In the genomic region with DNA sequence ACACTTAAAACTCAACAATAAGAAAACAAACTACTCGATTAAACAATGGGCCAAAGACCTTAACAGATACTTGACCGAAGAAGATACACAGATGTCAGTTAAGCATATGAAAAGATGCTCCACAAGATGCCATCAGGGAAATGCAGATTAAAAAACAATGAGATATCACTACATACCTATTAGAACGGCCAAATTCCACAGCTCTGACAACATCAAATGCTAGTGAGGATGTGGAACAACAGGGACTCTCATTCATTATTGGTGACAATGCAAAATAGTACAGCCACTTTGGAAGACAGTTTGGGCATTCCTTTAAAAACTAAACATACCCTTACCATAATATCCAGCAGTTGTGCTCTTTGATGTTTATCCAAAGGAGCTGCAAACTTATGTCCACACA, we compare ENCODE assay signal across 29 cellular contexts.
"Had no signal": no experiment of that assay in that cellular context is flagged by ENCODE, and none has a peak within 500 bp of the region (broad histone marks: within the 10 kb centered on the region; RNA-seq: fewer than 3 reads in every experiment).

No MANE protein-coding gene starts in this region.

- H3K4me3 ChIP-seq: coronary artery, dorsolateral prefrontal cortex, esophagus muscularis mucosa, gastrocnemius medialis, heart left ventricle had no signal

- H3K36me3 Mint-ChIP-seq: activated CD4-positive, alpha-beta memory T cell treated with anti-CD3 and anti-CD28 coated beads for 36 hours; activated CD8-positive, alpha-beta memory T cell treated with anti-CD3 and anti-CD28 coated beads, Interleukin-2, amount 10 ng/mL, durations not matched to agents 7 days and 5 days; activated naive CD4-positive, alpha-beta T cell treated with anti-CD3 and anti-CD28 coated beads, Interleukin-2, amount 10 ng/mL, durations not matched to agents 7 days and 5 days; activated naive CD4-positive, alpha-beta T cell treated with anti-CD3 and anti-CD28 coated beads, Interleukin-2, amount 50 U/mL, for 72 hours; activated naive CD8-positive, alpha-beta T cell treated with anti-CD3 and anti-CD28 coated beads, Interleukin-2, amount 10 ng/mL, durations not matched to agents 7 days and 5 days had no signal

- DNase-seq: activated CD4-positive, alpha-beta memory T cell treated with anti-CD3 and anti-CD28 coated beads for 36 hours; activated CD4-positive, alpha-beta T cell treated with anti-CD3 and anti-CD28 coated beads for 36 hours; activated CD4-positive, alpha-beta T cell treated with anti-CD3 and anti-CD28 coated beads, Interleukin-2, amount 10 ng/mL, durations not matched to agents 24 days and 14 days; activated CD4-positive, CD25-positive, alpha-beta regulatory T cell; activated CD4-positive, CD25-positive, alpha-beta regulatory T cell treated with anti-CD3 and anti-CD28 coated beads, Interleukin-2, amount 50 U/mL, for 72 hours; activated CD8-positive, alpha-beta memory T cell treated with anti-CD3 and anti-CD28 coated beads, Interleukin-2, amount 10 ng/mL, durations not matched to agents 7 days and 5 days; activated CD8-positive, alpha-beta memory T cell treated with anti-CD3 and anti-CD28 coated beads, Interleukin-2, amount 50 U/mL, for 4 hours; activated CD8-positive, alpha-beta T cell treated with anti-CD3 and anti-CD28 coated beads, Interleukin-2, amount 10 ng/mL, durations not matched to agents 7 days and 5 days; activated gamma-delta T cell; activated naive CD4-positive, alpha-beta T cell; activated naive CD4-positive, alpha-beta T cell treated with anti-CD3 and anti-CD28 coated beads, Interleukin-2, amount 10 ng/mL, durations not matched to agents 7 days and 5 days; activated naive CD8-positive, alpha-beta T cell treated with anti-CD3 and anti-CD28 coated beads, Interleukin-2, amount 10 ng/mL, durations not matched to agents 7 days and 5 days; activated T-cell treated with anti-CD3 and anti-CD28 coated beads, Interleukin-2, amount 50 U/mL, for 1 hour; activated T-cell treated with anti-CD3 and anti-CD28 coated beads, Interleukin-2, amount 50 U/mL, for 72 hours; anterior cingulate cortex; brain microvascular endothelial cell; dorsolateral prefrontal cortex; effector memory CD4-positive, alpha-beta T cell; erythroblast; foreskin keratinocyte; gastrocnemius medialis; glutamatergic neuron; heart left ventricle; T-helper 2 cell had no signal

- H3K27ac Mint-ChIP-seq: activated CD4-positive, alpha-beta memory T cell treated with anti-CD3 and anti-CD28 coated beads for 36 hours; activated CD4-positive, alpha-beta T cell treated with anti-CD3 and anti-CD28 coated beads for 36 hours; activated CD4-positive, alpha-beta T cell treated with anti-CD3 and anti-CD28 coated beads, Interleukin-2, amount 10 ng/mL, durations not matched to agents 24 days and 14 days; activated CD8-positive, alpha-beta memory T cell treated with anti-CD3 and anti-CD28 coated beads, Interleukin-2, amount 10 ng/mL, durations not matched to agents 7 days and 5 days; activated CD8-positive, alpha-beta T cell treated with anti-CD3 and anti-CD28 coated beads, Interleukin-2, amount 10 ng/mL, durations not matched to agents 7 days and 5 days; activated naive CD4-positive, alpha-beta T cell treated with anti-CD3 and anti-CD28 coated beads, Interleukin-2, amount 10 ng/mL, durations not matched to agents 7 days and 5 days; activated naive CD4-positive, alpha-beta T cell treated with anti-CD3 and anti-CD28 coated beads, Interleukin-2, amount 50 U/mL, for 72 hours; activated naive CD8-positive, alpha-beta T cell treated with anti-CD3 and anti-CD28 coated beads, Interleukin-2, amount 10 ng/mL, durations not matched to agents 7 days and 5 days; activated T-cell treated with anti-CD3 and anti-CD28 coated beads, Interleukin-2, amount 50 U/mL, for 72 hours; dendritic cell treated with granulocyte-macrophage colony-stimulating factor and Interleukin-4, amounts not matched to agents 40 ng/mL and 50 ng/mL, for 4 days had no signal

- ATAC-seq: activated CD4-positive, alpha-beta T cell treated with anti-CD3 and anti-CD28 coated beads for 36 hours; activated CD8-positive, alpha-beta memory T cell treated with anti-CD3 and anti-CD28 coated beads, Interleukin-2, amount 10 ng/mL, durations not matched to agents 7 days and 5 days; activated CD8-positive, alpha-beta T cell treated with anti-CD3 and anti-CD28 coated beads, Interleukin-2, amount 10 ng/mL, durations not matched to agents 7 days and 5 days; activated naive CD4-positive, alpha-beta T cell treated with anti-CD3 and anti-CD28 coated beads, Interleukin-2, amount 50 U/mL, for 72 hours; activated T-cell treated with anti-CD3 and anti-CD28 coated beads, Interleukin-2, amount 50 U/mL, for 72 hours; foreskin keratinocyte; gastrocnemius medialis; heart left ventricle had no signal

- H3K27me3 Mint-ChIP-seq: activated CD4-positive, alpha-beta T cell treated with anti-CD3 and anti-CD28 coated beads, Interleukin-2, amount 10 ng/mL, durations not matched to agents 24 days and 14 days; activated CD8-positive, alpha-beta memory T cell treated with anti-CD3 and anti-CD28 coated beads, Interleukin-2, amount 10 ng/mL, durations not matched to agents 7 days and 5 days; activated naive CD4-positive, alpha-beta T cell treated with anti-CD3 and anti-CD28 coated beads, Interleukin-2, amount 10 ng/mL, durations not matched to agents 7 days and 5 days; activated naive CD8-positive, alpha-beta T cell treated with anti-CD3 and anti-CD28 coated beads, Interleukin-2, amount 10 ng/mL, durations not matched to agents 7 days and 5 days; dendritic cell treated with granulocyte-macrophage colony-stimulating factor and Interleukin-4, amounts not matched to agents 40 ng/mL and 50 ng/mL, for 4 days had no signal

- H3K36me3 ChIP-seq: brain microvascular endothelial cell, esophagus muscularis mucosa, gastrocnemius medialis, heart left ventricle had no signal

- H3K4me1 Mint-ChIP-seq: activated CD4-positive, alpha-beta T cell treated with anti-CD3 and anti-CD28 coated beads for 36 hours; activated CD4-positive, alpha-beta T cell treated with anti-CD3 and anti-CD28 coated beads, Interleukin-2, amount 10 ng/mL, durations not matched to agents 24 days and 14 days; activated CD8-positive, alpha-beta memory T cell treated with anti-CD3 and anti-CD28 coated beads, Interleukin-2, amount 10 ng/mL, durations not matched to agents 7 days and 5 days; activated naive CD4-positive, alpha-beta T cell treated with anti-CD3 and anti-CD28 coated beads, Interleukin-2, amount 10 ng/mL, durations not matched to agents 7 days and 5 days; activated naive CD8-positive, alpha-beta T cell treated with anti-CD3 and anti-CD28 coated beads, Interleukin-2, amount 10 ng/mL, durations not matched to agents 7 days and 5 days; central memory CD8-positive, alpha-beta T cell had no signal

- H3K4me3 Mint-ChIP-seq: activated CD4-positive, alpha-beta memory T cell treated with anti-CD3 and anti-CD28 coated beads for 36 hours; activated CD4-positive, alpha-beta T cell treated with anti-CD3 and anti-CD28 coated beads for 36 hours; activated CD4-positive, alpha-beta T cell treated with anti-CD3 and anti-CD28 coated beads, Interleukin-2, amount 10 ng/mL, durations not matched to agents 24 days and 14 days; activated CD8-positive, alpha-beta memory T cell treated with anti-CD3 and anti-CD28 coated beads, Interleukin-2, amount 10 ng/mL, durations not matched to agents 7 days and 5 days; activated CD8-positive, alpha-beta T cell treated with anti-CD3 and anti-CD28 coated beads, Interleukin-2, amount 10 ng/mL, durations not matched to agents 7 days and 5 days; activated naive CD4-positive, alpha-beta T cell treated with anti-CD3 and anti-CD28 coated beads, Interleukin-2, amount 10 ng/mL, durations not matched to agents 7 days and 5 days; activated naive CD8-positive, alpha-beta T cell treated with anti-CD3 and anti-CD28 coated beads, Interleukin-2, amount 10 ng/mL, durations not matched to agents 7 days and 5 days; activated T-cell treated with anti-CD3 and anti-CD28 coated beads, Interleukin-2, amount 50 U/mL, for 72 hours; central memory CD8-positive, alpha-beta T cell; dendritic cell treated with granulocyte-macrophage colony-stimulating factor and Interleukin-4, amounts not matched to agents 40 ng/mL and 50 ng/mL, for 4 days had no signal

- H3K4me1 ChIP-seq: esophagus muscularis mucosa, foreskin keratinocyte, gastrocnemius medialis had no signal

- H3K27me3 ChIP-seq: brain microvascular endothelial cell, dorsolateral prefrontal cortex, esophagus muscularis mucosa, foreskin keratinocyte, gastrocnemius medialis, heart left ventricle had no signal

- H3K27ac ChIP-seq: brain microvascular endothelial cell, coronary artery, dorsolateral prefrontal cortex, esophagus muscularis mucosa, foreskin keratinocyte, gastrocnemius medialis, heart left ventricle had no signal

- H3K9me3 ChIP-seq: gastrocnemius medialis had no signal
